9 cellular contexts compared by ENCODE assay signal in the genomic region with DNA sequence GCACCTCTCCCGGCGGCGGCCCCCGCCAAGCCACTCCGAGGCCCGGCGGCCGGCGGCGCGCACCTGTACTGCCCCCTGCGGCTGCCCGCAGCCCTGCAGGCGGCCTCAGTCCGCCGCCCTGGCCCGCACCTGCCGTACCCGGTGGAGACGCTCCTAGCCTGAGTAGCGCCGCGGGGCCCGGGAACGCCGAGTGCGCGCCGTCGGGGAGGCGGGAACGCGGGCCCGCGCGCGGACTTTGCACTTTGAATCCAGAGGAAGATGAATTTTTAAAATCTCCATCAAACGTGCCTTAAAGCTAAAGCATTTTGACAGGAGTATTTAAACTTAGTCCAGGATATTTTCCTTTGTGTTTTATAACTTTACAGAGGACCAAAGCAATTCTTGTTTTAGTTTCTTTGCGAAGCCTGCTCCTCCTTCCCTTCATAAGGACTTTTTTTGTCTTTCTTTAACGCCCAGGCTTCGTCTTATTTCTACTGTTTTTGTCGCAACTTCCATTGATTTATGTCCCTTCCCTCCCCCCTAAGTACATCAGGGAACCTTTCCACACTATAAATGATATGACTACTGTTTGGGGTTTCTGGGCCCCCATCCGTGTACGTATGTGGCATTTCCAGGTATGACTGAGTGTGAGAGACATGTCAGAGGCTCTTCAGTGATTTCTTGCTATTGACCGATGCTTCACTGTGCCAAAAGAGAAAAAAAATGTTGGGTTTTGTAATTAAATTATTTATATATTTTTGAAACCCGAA. TPM values are rescaled to one million over a fixed set of nuclear protein-coding genes. Genes with fewer than 3 reads are reported as not detected.
DNase-seq lines count a peak whose midpoint lies in the region; ATAC-seq and TF ChIP-seq lines count a peak whose summit lies in the region.
"Had no signal": no experiment of that assay in that cellular context is flagged by ENCODE, and none has a peak within 500 bp of the region (broad histone marks: within the 10 kb centered on the region; RNA-seq: fewer than 3 reads in every experiment).

No MANE protein-coding gene starts in this region.

- intact Hi-C loops in testis (cut with DNase I; ENCODE audit: low total_unique reads), result no loop called here

- peak in 2 of 3 experiments; percentile 30 to 35 for TF ChIP-seq CTCF in testis (IDR thresholded peaks at IDR 0.05)

- CTCF ChIA-PET in activated naive CD4-positive, alpha-beta T cell treated with anti-CD3 and anti-CD28 coated beads, Interleukin-2, amount 10 ng/mL, durations not matched to agents 7 days and 5 days (lab: Charles Lee), result no interaction called here

- H3K9me3 Mint-ChIP-seq in activated naive CD4-positive, alpha-beta T cell treated with anti-CD3 and anti-CD28 coated beads, Interleukin-2, amount 10 ng/mL, durations not matched to agents 7 days and 5 days, result peaks cover 8% of the 10 kb centered on the region

- H3K4me1 ChIP-seq in iPS-15b (ENCODE audit: control insufficient read depth, insufficient read depth, low read length) (no peaks in the 10 kb centered on the region), testis (peaks cover 22% of the 10 kb centered on the region)

- H3K4me3 ChIP-seq in iPS-15b (ENCODE audit: low read depth, low read length), result peak overlapping the region; percentile 18
- H3K4me3 ChIP-seq in testis, result peak overlapping the region in 1 of 2 donors; percentile 24

- H3K4me3 Mint-ChIP-seq in activated naive CD4-positive, alpha-beta T cell treated with anti-CD3 and anti-CD28 coated beads, Interleukin-2, amount 10 ng/mL, durations not matched to agents 7 days and 5 days, result no peak overlapping the region

- H3K27ac Mint-ChIP-seq in activated naive CD4-positive, alpha-beta T cell treated with anti-CD3 and anti-CD28 coated beads, Interleukin-2, amount 10 ng/mL, durations not matched to agents 7 days and 5 days, result peak overlapping the region; percentile 64

- peaks cover 12% of the 10 kb centered on the region for H3K36me3 Mint-ChIP-seq in activated naive CD4-positive, alpha-beta T cell treated with anti-CD3 and anti-CD28 coated beads, Interleukin-2, amount 10 ng/mL, durations not matched to agents 7 days and 5 days

- H3K4me1 Mint-ChIP-seq in activated naive CD4-positive, alpha-beta T cell treated with anti-CD3 and anti-CD28 coated beads, Interleukin-2, amount 10 ng/mL, durations not matched to agents 7 days and 5 days, result peaks cover 28% of the 10 kb centered on the region

- H3K27me3 ChIP-seq in iPS-15b (ENCODE audit: control insufficient read depth, insufficient read depth, low read length), result peaks cover 71% of the 10 kb centered on the region
- H3K27me3 ChIP-seq in testis, result no peaks in the 10 kb centered on the region

- H3K9me3 ChIP-seq in iPS-15b (ENCODE audit: control insufficient read depth, insufficient read depth, low read length) (no peaks in the 10 kb centered on the region), testis (no peaks in the 10 kb centered on the region)

- H3K27ac ChIP-seq in testis, result no peak overlapping the region

- no peak overlapping the region for H3K9ac ChIP-seq in iPS-15b (ENCODE audit: low read depth, low read length)

- ATAC-seq in GM18861 (IDR thresholded peaks at IDR 0.05; ENCODE audit: unreplicated experiment), result no peak
- ATAC-seq in GM21529 (IDR thresholded peaks at IDR 0.05; ENCODE audit: unreplicated experiment), result no peak

- WGBS in testis, 2 donors, result 5 to 9% methylated on average over 13 to 39 of the region's 46 CpGs

- peak; percentile 29 for DNase-seq in activated naive CD4-positive, alpha-beta T cell treated with anti-CD3 and anti-CD28 coated beads, Interleukin-2, amount 10 ng/mL, durations not matched to agents 7 days and 5 days
- no peak for DNase-seq in activated naive CD4-positive, alpha-beta T cell treated with Interleukin-2 at 50 U/mL for 16 hours
- DNase-seq in activated CD4-positive, alpha-beta T cell treated with anti-CD3 and anti-CD28 coated beads, Interleukin-2, amount 50 U/mL, for 48 hours, result peak; percentile 35 to 36
- peak; percentile 42 for DNase-seq in testis
- DNase-seq in GM19240 (ENCODE audit: insufficient read length, low spot score), result no peak

- no peak for TF ChIP-seq POLR2A in testis (IDR thresholded peaks at IDR 0.05)

- H3K36me3 ChIP-seq in iPS-15b (ENCODE audit: control insufficient read depth, insufficient read depth, low read length) (no peaks in the 10 kb centered on the region), testis (ENCODE audit: low read depth, missing control alignments) (no peaks in the 10 kb centered on the region)

- H3K27me3 Mint-ChIP-seq in activated naive CD4-positive, alpha-beta T cell treated with anti-CD3 and anti-CD28 coated beads, Interleukin-2, amount 10 ng/mL, durations not matched to agents 7 days and 5 days, result peaks cover 91% of the 10 kb centered on the region

RNA-seq across cellular contexts. Expression of a gene that starts 2.0 kb away (rescaled TPM):
- total RNA-seq in testis, result 1 to 10 TPM; 1.7 TPM
- polyA plus RNA-seq in testis (ENCODE audit: insufficient read depth, low read depth, low replicate concordance), result 0.53 TPM
- total RNA-seq: lung microvascular endothelial cell had no signal

Comparison
In these comparisons a context has a peak if more than half of its experiments do, and no peak if none do; other contexts are left out.
1. DNase-seq: peak in activated naive CD4-positive, alpha-beta T cell treated with anti-CD3 and anti-CD28 coated beads, Interleukin-2, amount 10 ng/mL, durations not matched to agents 7 days and 5 days (single experiment), activated CD4-positive, alpha-beta T cell treated with anti-CD3 and anti-CD28 coated beads, Interleukin-2, amount 50 U/mL, for 48 hours (2 of 2) and testis (single experiment); none in activated naive CD4-positive, alpha-beta T cell treated with Interleukin-2 at 50 U/mL for 16 hours (single experiment) and GM19240 (single experiment).